ENCODE assay signal across 8 cellular contexts in genomic region chr1:28552482-28553228, GRCh38. TPM values are rescaled to one million over a fixed set of nuclear protein-coding genes. Genes with fewer than 3 reads are reported as not detected.
A peak's percentile ranks its signal among the peaks of the same experiment; 100 is the strongest.
DNase-seq lines count a peak whose midpoint lies in the region; ATAC-seq and TF ChIP-seq lines count a peak whose summit lies in the region.

Gene TRNAU1AP, plus strand, starts transcription at chr1:28553085. Its CDS starts 26 bp downstream, at chr1:28553111.

- peak; percentile 68 for ATAC-seq in HG03457 (IDR thresholded peaks at IDR 0.05; ENCODE audit: unreplicated experiment)

- DNase-seq in BJ (ENCODE audit: low read depth) = peak; percentile 66
- peak; percentile 90 for DNase-seq in GM19240 (ENCODE audit: insufficient read length, low spot score)
- peak; percentile 59 for DNase-seq in NCI-H524 treated with DMSO at 0.1 percent for 48 hours (lab: John Stamatoyannopoulos, UW)
- peak; percentile 97 to 98 for DNase-seq in activated CD4-positive, alpha-beta T cell treated with anti-CD3 and anti-CD28 coated beads for 4 hours
- DNase-seq in kidney glomerular epithelial cell (lab: John Stamatoyannopoulos, UW) = peak; percentile 88
- peak; percentile 96 to 97 for DNase-seq in stimulated activated CD4-positive, alpha-beta T cell treated with anti-CD3 and anti-CD28 coated beads, Interleukin-15, amount 100 ng/mL, for 48 hours (ENCODE audit: low read depth in 2 of 2)

- peak within 1 kb of the TSS; percentile 88 for H3K4me3 ChIP-seq in BJ (ENCODE audit: low read depth, low read length)

- H3K27me3 ChIP-seq in BJ (ENCODE audit: control insufficient read depth, insufficient read depth, low read length) = no peaks in the 10 kb centered on the region

- H3K36me3 ChIP-seq in BJ (ENCODE audit: control insufficient read depth, insufficient read depth, low read length) = peaks cover 1% of the 10 kb centered on the region; the same call in 1 of the 2 replicates

- POLR2A ChIA-PET in BJ (lab: Charles Lee) = interaction anchor here (0.6 to 1.4 kb wide), 2 partner anchors 29 to 96 kb away, joined by 11 to 13 read pairs; no protein-coding TSS in a partner anchor

- CTCF ChIA-PET in BJ (lab: Yijun Ruan, JAX) = interaction anchor here (0.6 to 2.0 kb wide), 3 partner anchors 13 to 30 kb away, joined by 3 to 8 read pairs (median 3); no protein-coding TSS in a partner anchor

- TF ChIP-seq CTCF in BJ (IDR thresholded peaks at IDR 0.05; ENCODE audit: insufficient read depth, low read depth, low read length) = no peak

- peak within 1 kb of the TSS; percentile 95 for H3K27ac ChIP-seq in cingulate gyrus (ENCODE audit: low read depth, low read length)

RNA-seq across cellular contexts. Expression of gene TRNAU1AP, which starts in this region (rescaled TPM):
- polyA plus RNA-seq in BJ (2011; rRNA removed) = 26.6 and 35.5 TPM in 2 replicates
- 10.4 and 10.5 TPM in 2 replicates for polyA minus RNA-seq in BJ (2011; rRNA and poly(A)+ RNA removed)

Comparison
In these comparisons a context has a peak if more than half of its experiments do, and no peak if none do; other contexts are left out.
1. Peak in every context shown above with its lines: DNase-seq, ATAC-seq, H3K4me3 ChIP-seq and H3K27ac ChIP-seq.